Comparison of ENCODE assay signal across 10 cellular contexts in the genomic region with DNA sequence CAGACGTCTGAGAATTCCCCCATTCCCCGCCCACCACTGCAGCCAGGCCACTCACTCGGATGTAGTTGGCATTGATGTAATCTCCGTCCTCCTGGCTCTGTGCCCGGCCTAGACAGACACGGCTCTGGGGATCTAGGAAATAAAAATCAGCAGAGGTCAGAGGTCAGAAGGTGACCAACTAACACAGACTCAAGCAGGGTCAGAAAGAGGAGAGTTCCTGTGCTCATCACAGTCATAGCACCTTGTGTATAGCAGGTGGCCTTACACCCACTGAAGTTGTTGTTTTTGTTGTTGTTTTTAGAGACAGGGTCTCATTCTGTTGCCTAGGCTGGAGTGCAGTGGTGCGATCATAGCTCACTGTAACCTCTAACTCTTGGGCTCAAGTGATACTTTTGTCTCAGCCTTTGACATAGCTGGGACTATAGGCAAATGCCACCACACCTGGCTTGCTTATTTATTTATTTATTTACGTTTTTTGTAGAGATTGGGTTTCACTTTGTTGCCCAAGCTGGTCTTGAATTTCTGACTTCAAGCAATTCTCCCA. TPM values are rescaled to one million over a fixed set of nuclear protein-coding genes. Genes with fewer than 3 reads are reported as not detected.
DNase-seq lines count a peak whose midpoint lies in the region; ATAC-seq, FAIRE-seq and TF ChIP-seq lines count a peak whose summit lies in the region.
"Had no signal": no experiment of that assay in that cellular context is flagged by ENCODE, and none has a peak within 500 bp of the region (broad histone marks: within the 10 kb centered on the region; RNA-seq: fewer than 3 reads in every experiment).

No MANE protein-coding gene starts in this region.

- no peak for TF ChIP-seq RAD21 in GM12878 (IDR thresholded peaks at IDR 0.05; ENCODE audit: insufficient read depth, low read depth, low read length)

- CTCF ChIA-PET in GM12878 (lab: Yijun Ruan, JAX): interaction anchor here (0.8 to 5.1 kb wide), 22 partner anchors 9 to 274 kb away, joined by 3 to 126 read pairs (median 6); a partner anchor contains a TSS

- H3K36me3 ChIP-seq in GM12878 (ENCODE audit: control insufficient read depth in 2 of 2, insufficient read depth in 2 of 2, low read length in 1 of 2): peaks cover 23 to 31% of the 10 kb centered on the region in 2 experiments; a peak in 3 of 4 replicates

- peaks cover 16% of the 10 kb centered on the region for H3K4me1 ChIP-seq in GM12878 (ENCODE audit: control insufficient read depth, insufficient read depth, low read length)

- POLR2A ChIA-PET in GM12878 (lab: Charles Lee): interaction anchor here (1.1 to 2.3 kb wide), 5 partner anchors 7 to 31 kb away, joined by 3 to 9 read pairs (median 5); no protein-coding TSS in a partner anchor

- peak overlapping the region; percentile 1 for H3K4me3 Mint-ChIP-seq in natural killer cell
- H3K4me3 Mint-ChIP-seq: type B pancreatic cell had no signal

- peaks cover 26% of the 10 kb centered on the region for H3K79me2 ChIP-seq in GM12878 (ENCODE audit: control insufficient read depth, insufficient read depth, low read length)

- no peaks in the 10 kb centered on the region for H3K27me3 Mint-ChIP-seq in natural killer cell (ENCODE audit: low read depth in 2 of 2)

- peaks cover 54 to 56% of the 10 kb centered on the region in 2 donors for H3K4me1 Mint-ChIP-seq in natural killer cell

- no peak for FAIRE-seq in GM12878 (lab: Jason Lieb, UNC)

- no TSS peak for BruUV-seq in GM12878 (replicated peaks; lab: Mats Ljungman, UMichigan)

- RAD21 ChIA-PET in GM12878 (lab: Charles Lee; ENCODE audit: unreplicated experiment): interaction anchor here (1.0 to 2.7 kb wide), 15 partner anchors 10 to 564 kb away, joined by 3 to 27 read pairs (median 4); a partner anchor contains a TSS

- no peak for TF ChIP-seq EP300 in GM12878 (IDR thresholded peaks at IDR 0.05; ENCODE audit: borderline replicate concordance in 1 of 2, control insufficient read depth in 1 of 2, low read depth in 2 of 2, low read length in 2 of 2)

- TF ChIP-seq CTCF in GM12878 (IDR thresholded peaks at IDR 0.05 in 2 of 3, conservative IDR thresholded peaks at IDR 0.05 in 1 of 3; ENCODE audit: control insufficient read depth in 2 of 3, extremely low read depth in 1 of 3, insufficient read depth in 1 of 3, low read depth in 3 of 3, low read length in 3 of 3) (no peak), natural killer cell (IDR thresholded peaks at IDR 0.05) (no peak)

- peaks cover 18% of the 10 kb centered on the region for H3K36me3 Mint-ChIP-seq in natural killer cell
- H3K36me3 Mint-ChIP-seq: type B pancreatic cell had no signal

- no peak overlapping the region for H3K27ac ChIP-seq in GM12878 (ENCODE audit: control insufficient read depth, insufficient read depth)
- H3K27ac ChIP-seq: heart right ventricle, skin epidermis had no signal

- no peaks in the 10 kb centered on the region for H3K27me3 ChIP-seq in GM12878 (replicated peaks in 1 of 2; ENCODE audit: control insufficient read depth in 2 of 2, insufficient read depth in 2 of 2, low read length in 1 of 2)
- H3K27me3 ChIP-seq: heart right ventricle had no signal

- H2AFZ ChIP-seq in GM12878 (ENCODE audit: control insufficient read depth, low read depth, low read length): no peak overlapping the region

- SMC1A ChIA-PET in GM12878 (lab: Charles Lee; ENCODE audit: uncharacterized antibody, unreplicated experiment): interaction anchor here (0.6 to 2.7 kb wide), 16 partner anchors 8 to 564 kb away, joined by 3 to 21 read pairs (median 6); no protein-coding TSS in a partner anchor

- no peak overlapping the region for H3K4me2 ChIP-seq in GM12878 (ENCODE audit: control insufficient read depth, insufficient read depth)

- no peaks in the 10 kb centered on the region for H4K20me1 ChIP-seq in GM12878 (ENCODE audit: control insufficient read depth, insufficient read depth)

- no peak overlapping the region for H3K4me3 ChIP-seq in GM12878
- H3K4me3 ChIP-seq: heart right ventricle, skin epidermis had no signal

- DNase-seq in EL (peak; percentile 61), NCI-H2196 (lab: John Stamatoyannopoulos, UW; ENCODE audit: unreplicated experiment) (peak; percentile 86), GM12878 (ENCODE audit: low read depth, low spot score) (no peak), natural killer cell (no peak)
- DNase-seq in activated CD8-positive, alpha-beta memory T cell treated with anti-CD3 and anti-CD28 coated beads for 24 hours: no peak
- DNase-seq: heart right ventricle had no signal

- TF ChIP-seq POLR2A in GM12878 (IDR thresholded peaks at IDR 0.05; ENCODE audit: low read depth, low read length): no peak

- no peaks in the 10 kb centered on the region for H3K9me3 ChIP-seq in GM12878 (replicated peaks; ENCODE audit: control insufficient read depth, insufficient read depth, low read length)
- H3K9me3 ChIP-seq: heart right ventricle had no signal

- WGBS in GM12878 (ENCODE audit: insufficient coverage, insufficient replicate concordance, low lambda C conversion rate, missing lambda C conversion rate): 31% methylated on average over 8 of the region's 8 CpGs

- in situ Hi-C loops in GM12878 (cut with MboI): no loop called here

- no peaks in the 10 kb centered on the region for H3K9me3 Mint-ChIP-seq in natural killer cell
- H3K9me3 Mint-ChIP-seq: type B pancreatic cell had no signal

- intact Hi-C loops in GM12878 (cut with micrococcal nuclease; ENCODE audit: unreplicated experiment): no loop called here
- intact Hi-C loops in natural killer cell (cut with micrococcal nuclease): no loop called here

- H3K9ac ChIP-seq in GM12878 (ENCODE audit: control insufficient read depth, insufficient read depth, low read length): no peak overlapping the region

- ATAC-seq in GM12878 (no peak), natural killer cell (no peak), GM21423 (IDR thresholded peaks at IDR 0.05; ENCODE audit: unreplicated experiment) (no peak), GM21619 (IDR thresholded peaks at IDR 0.05; ENCODE audit: unreplicated experiment) (no peak)

- H3K27ac Mint-ChIP-seq in natural killer cell: peak overlapping the region; percentile 15 to 51
- H3K27ac Mint-ChIP-seq: type B pancreatic cell had no signal

RNA-seq across cellular contexts. Expression of a gene that starts 4.9 kb away (rescaled TPM):
- total RNA-seq in GM12878 (2013; cell fraction: nucleolus; rRNA removed): 135 and 145 TPM in 2 replicates
- total RNA-seq in GM12878 (2014; rRNA removed) (95.2 and 111 TPM in 2 replicates), GM12878 (2014; rRNA removed; fragmentation: Illumina TruSeq; extraction: Trizol) (61.6 and 78.5 TPM in 2 replicates), GM12878 (2021) (99.8 and 102 TPM in 2 replicates), natural killer cell (100 to 1,000 TPM; 144 to 241 (median 196) TPM)
- polyA plus RNA-seq in GM12878 (2011; ENCODE audit: low read depth): 31.0 TPM
- polyA plus RNA-seq in GM12878 (2011; rRNA removed) (74.3 and 91.0 TPM in 2 replicates), GM12878 (2014; fragmentation: Illumina TruSeq; extraction: Trizol) (73.7 and 102 TPM in 2 replicates), GM12878 (2014; fragmentation: Nextera tagmentation; extraction: Ambion mirVana) (10 to 100 TPM in 1 of 2 experiments, 1 to 10 TPM in 1; 7.9 to 14.2 TPM), GM12878 (2014; rRNA removed) (100 and 102 TPM in 2 replicates), GM12878 (2016; fragmentation: Nextera tagmentation; extraction: Ambion mirVana) (100 to 1,000 TPM; 116 to 117 TPM)
- polyA plus RNA-seq in GM12878 (2011; cell fraction: cytosol; rRNA removed): 168 and 186 TPM in 2 replicates
- polyA plus RNA-seq in GM12878 (2011; cell fraction: nucleus; rRNA removed): 173 and 188 TPM in 2 replicates
- 48.5 and 49.9 TPM in 2 replicates for polyA plus RNA-seq in GM12878 (2012)
- 97.4 and 135 TPM in 2 replicates for polyA minus RNA-seq in GM12878 (2011; rRNA and poly(A)+ RNA removed)
- 50.4 and 50.5 TPM in 2 replicates for polyA minus RNA-seq in GM12878 (2011; cell fraction: cytosol; rRNA and poly(A)+ RNA removed)
- polyA minus RNA-seq in GM12878 (2011; cell fraction: nucleus; rRNA and poly(A)+ RNA removed): 50.2 and 85.1 TPM in 2 replicates

RNA-seq across cellular contexts. Expression of a gene that starts 11.0 kb away (rescaled TPM):
- total RNA-seq in GM12878 (2013; cell fraction: nucleolus; rRNA removed): 13.7 and 18.1 TPM in 2 replicates
- total RNA-seq in GM12878 (2014; rRNA removed): 18.8 and 20.7 TPM in 2 replicates
- 10.3 and 12.0 TPM in 2 replicates for total RNA-seq in GM12878 (2014; rRNA removed; fragmentation: Illumina TruSeq; extraction: Trizol)
- 30.5 and 33.6 TPM in 2 replicates for total RNA-seq in GM12878 (2021)
- polyA plus RNA-seq in GM12878 (2011; ENCODE audit: low read depth): 23.6 TPM
- polyA plus RNA-seq in GM12878 (2011; rRNA removed): 49.2 and 49.5 TPM in 2 replicates
- polyA plus RNA-seq in GM12878 (2011; cell fraction: cytosol; rRNA removed): 26.9 and 35.2 TPM in 2 replicates
- polyA plus RNA-seq in GM12878 (2011; cell fraction: nucleus; rRNA removed): 35.2 and 47.4 TPM in 2 replicates
- polyA plus RNA-seq in GM12878 (2012): 21.0 and 42.5 TPM in 2 replicates
- polyA plus RNA-seq in GM12878 (2014; fragmentation: Illumina TruSeq; extraction: Trizol): 11.3 and 15.4 TPM in 2 replicates
- 1 to 10 TPM in 1 of 2 experiments, under 1 TPM in 1; 0.34 to 2.4 TPM for polyA plus RNA-seq in GM12878 (2014; fragmentation: Nextera tagmentation; extraction: Ambion mirVana)
- polyA plus RNA-seq in GM12878 (2014; rRNA removed): 22.8 and 25.7 TPM in 2 replicates
- 10 to 100 TPM; 10.8 to 15.4 TPM for polyA plus RNA-seq in GM12878 (2016; fragmentation: Nextera tagmentation; extraction: Ambion mirVana)
- 18.5 and 19.3 TPM in 2 replicates for polyA minus RNA-seq in GM12878 (2011; rRNA and poly(A)+ RNA removed)
- 11.0 and 13.8 TPM in 2 replicates for polyA minus RNA-seq in GM12878 (2011; cell fraction: cytosol; rRNA and poly(A)+ RNA removed)
- 8.1 and 10.2 TPM in 2 replicates for polyA minus RNA-seq in GM12878 (2011; cell fraction: nucleus; rRNA and poly(A)+ RNA removed)
- 100 to 1,000 TPM; 109 to 120 (median 109) TPM for total RNA-seq in natural killer cell

RNA-seq across cellular contexts. Expression of a gene that starts 32.8 kb away (rescaled TPM):
- total RNA-seq in GM12878 (2013; cell fraction: nucleolus; rRNA removed): not detected in 2 replicates
- total RNA-seq in GM12878 (2014; rRNA removed) (under 0.01 TPM in 1 of 2 replicates, not detected in the other), GM12878 (2014; rRNA removed; fragmentation: Illumina TruSeq; extraction: Trizol) (not detected in 2 replicates), GM12878 (2021) (not detected in 2 replicates), natural killer cell (not detected)
- 0.05 TPM for polyA plus RNA-seq in GM12878 (2011; ENCODE audit: low read depth)
- polyA plus RNA-seq in GM12878 (2011; rRNA removed) (not detected in 2 replicates), GM12878 (2014; fragmentation: Illumina TruSeq; extraction: Trizol) (not detected in 2 replicates), GM12878 (2014; fragmentation: Nextera tagmentation; extraction: Ambion mirVana) (under 1 TPM; under 0.01 to 0.02 TPM), GM12878 (2014; rRNA removed) (0.01 TPM in 1 of 2 replicates, not detected in the other), GM12878 (2016; fragmentation: Nextera tagmentation; extraction: Ambion mirVana) (under 1 TPM; 0.03 to 0.08 TPM)
- 0.02 TPM in 1 of 2 replicates, not detected in the other for polyA plus RNA-seq in GM12878 (2011; cell fraction: cytosol; rRNA removed)
- not detected in 2 replicates for polyA plus RNA-seq in GM12878 (2011; cell fraction: nucleus; rRNA removed)
- 0.06 and 0.14 TPM in 2 replicates for polyA plus RNA-seq in GM12878 (2012)
- polyA minus RNA-seq in GM12878 (2011; rRNA and poly(A)+ RNA removed): not detected in 2 replicates
- not detected in 2 replicates for polyA minus RNA-seq in GM12878 (2011; cell fraction: cytosol; rRNA and poly(A)+ RNA removed)
- polyA minus RNA-seq in GM12878 (2011; cell fraction: nucleus; rRNA and poly(A)+ RNA removed): not detected in 2 replicates

RNA-seq across cellular contexts. Expression of a gene that starts 38.0 kb away (rescaled TPM):
- 0.13 TPM in 1 of 2 replicates, not detected in the other for total RNA-seq in GM12878 (2013; cell fraction: nucleolus; rRNA removed)
- total RNA-seq in GM12878 (2014; rRNA removed) (0.05 TPM in 1 of 2 replicates, not detected in the other), GM12878 (2014; rRNA removed; fragmentation: Illumina TruSeq; extraction: Trizol) (not detected in 2 replicates), GM12878 (2021) (not detected in 2 replicates), natural killer cell (10 to 100 TPM; 58.3 to 65.2 (median 60.9) TPM)
- polyA plus RNA-seq in GM12878 (2011; ENCODE audit: low read depth): not detected
- polyA plus RNA-seq in GM12878 (2011; rRNA removed) (not detected in 2 replicates), GM12878 (2014; fragmentation: Illumina TruSeq; extraction: Trizol) (not detected in 2 replicates), GM12878 (2014; fragmentation: Nextera tagmentation; extraction: Ambion mirVana) (not detected), GM12878 (2014; rRNA removed) (0.04 TPM in 1 of 2 replicates, not detected in the other), GM12878 (2016; fragmentation: Nextera tagmentation; extraction: Ambion mirVana) (not detected)
- polyA plus RNA-seq in GM12878 (2011; cell fraction: cytosol; rRNA removed): 0.01 and 0.05 TPM in 2 replicates
- polyA plus RNA-seq in GM12878 (2011; cell fraction: nucleus; rRNA removed): 0.12 and 0.19 TPM in 2 replicates
- 0.04 TPM in 1 of 2 replicates, not detected in the other for polyA plus RNA-seq in GM12878 (2012)
- not detected in 2 replicates for polyA minus RNA-seq in GM12878 (2011; rRNA and poly(A)+ RNA removed)
- not detected in 2 replicates for polyA minus RNA-seq in GM12878 (2011; cell fraction: cytosol; rRNA and poly(A)+ RNA removed)
- not detected in 2 replicates for polyA minus RNA-seq in GM12878 (2011; cell fraction: nucleus; rRNA and poly(A)+ RNA removed)

Comparison
In these comparisons a context has a peak if more than half of its experiments do, and no peak if none do; other contexts are left out.
1. DNase-seq: peak in EL (single experiment) and NCI-H2196 (single experiment); none in GM12878 (single experiment), natural killer cell (single experiment) and activated CD8-positive, alpha-beta memory T cell treated with anti-CD3 and anti-CD28 coated beads for 24 hours (single experiment).